8 cellular contexts compared by ENCODE assay signal in genomic region chr1:212665241-212666115, GRCh38. TPM values are rescaled to one million over a fixed set of nuclear protein-coding genes. Genes with fewer than 3 reads are reported as not detected.
DNase-seq lines count a peak whose midpoint lies in the region; ATAC-seq and TF ChIP-seq lines count a peak whose summit lies in the region.

No MANE protein-coding gene starts in this region.

- H3K4me3 Mint-ChIP-seq in H9 = peak overlapping the region; percentile 75 to 85
- H3K4me3 Mint-ChIP-seq in activated naive CD8-positive, alpha-beta T cell treated with anti-CD3 and anti-CD28 coated beads, Interleukin-2, amount 50 U/mL, for 24 hours = peak overlapping the region; percentile 72

- H3K79me2 ChIP-seq in H9 (ENCODE audit: insufficient read depth, low read length) (no peaks in the 10 kb centered on the region), SU-DHL-6 (ENCODE audit: insufficient read depth, low read length) (no peaks in the 10 kb centered on the region)

- no peak overlapping the region for H2BK12ac ChIP-seq in H9 (ENCODE audit: insufficient read length, low read depth, low read length)

- H3K27ac Mint-ChIP-seq in H9 = peak overlapping the region in 1 of 3 experiments; percentile 70; a peak in 1 of 7 replicates
- H3K27ac Mint-ChIP-seq in activated naive CD8-positive, alpha-beta T cell treated with anti-CD3 and anti-CD28 coated beads, Interleukin-2, amount 50 U/mL, for 24 hours = peak overlapping the region; percentile 2

- H3K4me1 ChIP-seq in H9 (ENCODE audit: insufficient read depth, low read length) (no peaks in the 10 kb centered on the region; the same call in 1 of the 2 replicates), left ventricle myocardium inferior (peaks cover 39% of the 10 kb centered on the region), prostate gland (replicated peaks) (no peaks in the 10 kb centered on the region)

- H2BK5ac ChIP-seq in H9 (ENCODE audit: insufficient read length, low read length) = no peak overlapping the region

- no peaks in the 10 kb centered on the region for H3F3A ChIP-seq in SU-DHL-6 (ENCODE audit: insufficient read depth)

- H3K9me2 ChIP-seq in SU-DHL-6 (replicated peaks; ENCODE audit: insufficient read depth, low read length) = no peaks in the 10 kb centered on the region

- H3K23me2 ChIP-seq in H9 (ENCODE audit: insufficient read length, low read depth, low read length, poor library complexity, severe bottlenecking) = no peaks in the 10 kb centered on the region

- intact Hi-C loops in left ventricle myocardium inferior (cut with micrococcal nuclease) (loop anchor here (5.0 kb wide), 1 partner anchor 117 kb away; no protein-coding TSS in a partner anchor), prostate gland (cut with DNase I) (loop anchor here (5.0 kb wide), 2 partner anchors 117 to 322 kb away; no protein-coding TSS in a partner anchor)

- peak; percentile 99 for TF ChIP-seq CTCF in H9 (conservative IDR thresholded peaks at IDR 0.05)
- TF ChIP-seq CTCF in SU-DHL-6 (IDR thresholded peaks at IDR 0.05; ENCODE audit: insufficient read depth, low read length, poor library complexity, severe bottlenecking) = peak; percentile 80
- peak; percentile 99 for TF ChIP-seq CTCF in left ventricle myocardium inferior (IDR thresholded peaks at IDR 0.05; ENCODE audit: borderline replicate concordance)
- peak; percentile 81 to 98 (median 84) for TF ChIP-seq CTCF in prostate gland (IDR thresholded peaks at IDR 0.05)

- no peak overlapping the region for H2BK15ac ChIP-seq in H9 (ENCODE audit: low read depth, low read length)

- peak overlapping the region; percentile 56 for H3K4me3 ChIP-seq in MG63
- no peak overlapping the region for H3K4me3 ChIP-seq in SU-DHL-6 (ENCODE audit: insufficient read depth, low read length, poor library complexity, severe bottlenecking)
- peak overlapping the region; percentile 73 for H3K4me3 ChIP-seq in left ventricle myocardium inferior
- peak overlapping the region; percentile 38 to 56 for H3K4me3 ChIP-seq in prostate gland

- ATAC-seq in activated naive CD8-positive, alpha-beta T cell treated with anti-CD3 and anti-CD28 coated beads, Interleukin-2, amount 50 U/mL, for 24 hours = peak; percentile 95

- no peak overlapping the region for H2BK20ac ChIP-seq in H9 (ENCODE audit: low read depth, low read length, poor library complexity, severe bottlenecking)

- no peaks in the 10 kb centered on the region for H4K20me1 ChIP-seq in H9 (ENCODE audit: control insufficient read depth, insufficient read depth, insufficient read length)
- no peaks in the 10 kb centered on the region for H4K20me1 ChIP-seq in SU-DHL-6 (ENCODE audit: low read depth, low read length)

- peaks cover 40% of the 10 kb centered on the region for H3K27me3 Mint-ChIP-seq in H9 (ENCODE audit: low read depth)
- H3K27me3 Mint-ChIP-seq in activated naive CD8-positive, alpha-beta T cell treated with anti-CD3 and anti-CD28 coated beads, Interleukin-2, amount 50 U/mL, for 24 hours = peaks cover 7% of the 10 kb centered on the region

- H3K56ac ChIP-seq in H9 (ENCODE audit: insufficient read length, low read depth, low read length) = no peak overlapping the region

- no peak overlapping the region for H2AK5ac ChIP-seq in H9 (ENCODE audit: insufficient read length, low read length)

- 0 out of 2 replicates have a peak overlapping the region, but pooled peaks have one; percentile 48 for H3K14ac ChIP-seq in H9 (ENCODE audit: insufficient read depth, low read length)

- H4K5ac ChIP-seq in H9 (ENCODE audit: insufficient read length, low read depth, low read length) = no peak overlapping the region

- H3K4me2 ChIP-seq in H9 (ENCODE audit: insufficient read depth, insufficient read length, low read length) (peak overlapping the region; percentile 38), SU-DHL-6 (ENCODE audit: low read depth, low read length, poor library complexity, severe bottlenecking) (peak overlapping the region; percentile 38)

- H3K36me3 Mint-ChIP-seq in H9 (ENCODE audit: insufficient read depth in 1 of 3, low read depth in 3 of 3) = no peaks in the 10 kb centered on the region; a peak in 1 of 7 replicates
- H3K36me3 Mint-ChIP-seq in activated naive CD8-positive, alpha-beta T cell treated with anti-CD3 and anti-CD28 coated beads, Interleukin-2, amount 50 U/mL, for 24 hours (ENCODE audit: low read depth) = no peaks in the 10 kb centered on the region

- no peak overlapping the region for H3K4ac ChIP-seq in H9 (ENCODE audit: low read depth, low read length)

- no peak overlapping the region for H3T11ph ChIP-seq in H9 (ENCODE audit: low read length)

- H3K23ac ChIP-seq in H9 (ENCODE audit: insufficient read length, low read depth, low read length) = no peak overlapping the region

- peaks cover 14 to 17% of the 10 kb centered on the region in 2 experiments for H3K4me1 Mint-ChIP-seq in H9
- H3K4me1 Mint-ChIP-seq in activated naive CD8-positive, alpha-beta T cell treated with anti-CD3 and anti-CD28 coated beads, Interleukin-2, amount 50 U/mL, for 24 hours = peaks cover 21% of the 10 kb centered on the region

- H3K9me3 Mint-ChIP-seq in H9 = peaks cover 0 to 5% of the 10 kb centered on the region in 2 experiments; a peak in 2 of 5 replicates
- H3K9me3 Mint-ChIP-seq in activated naive CD8-positive, alpha-beta T cell treated with anti-CD3 and anti-CD28 coated beads, Interleukin-2, amount 50 U/mL, for 24 hours = no peaks in the 10 kb centered on the region

- no peaks in the 10 kb centered on the region for H3K9me3 ChIP-seq in H9 (ENCODE audit: control insufficient read depth, low read depth, low read length)
- no peaks in the 10 kb centered on the region for H3K9me3 ChIP-seq in MG63
- H3K9me3 ChIP-seq in SU-DHL-6 (ENCODE audit: insufficient read depth, low read length) = no peaks in the 10 kb centered on the region
- H3K9me3 ChIP-seq in left ventricle myocardium inferior (replicated peaks) = no peaks in the 10 kb centered on the region
- H3K9me3 ChIP-seq in prostate gland = no peaks in the 10 kb centered on the region

- H3K9ac ChIP-seq in H9 (ENCODE audit: extremely low read depth, insufficient read length, low read length) (no peak overlapping the region), SU-DHL-6 (ENCODE audit: low read length) (no peak overlapping the region)

- H2BK120ac ChIP-seq in H9 (ENCODE audit: low read depth, low read length, poor library complexity, severe bottlenecking) = no peak overlapping the region

- no peak overlapping the region for H3K18ac ChIP-seq in H9 (ENCODE audit: insufficient read length, low read depth, low read length)

- H3K79me1 ChIP-seq in H9 (ENCODE audit: insufficient read depth, low read depth, low read length, poor library complexity, severe bottlenecking) = no peaks in the 10 kb centered on the region

- TF ChIP-seq POLR2A in prostate gland (IDR thresholded peaks at IDR 0.05) = peak; percentile 23

- no peak overlapping the region for H2AFZ ChIP-seq in H9 (ENCODE audit: low read length)
- no peak overlapping the region for H2AFZ ChIP-seq in SU-DHL-6 (ENCODE audit: low read depth, low read length, severe bottlenecking)

- H4K8ac ChIP-seq in H9 (replicated peaks; ENCODE audit: insufficient read length, low read depth, low read length) = no peak overlapping the region

- peak; percentile 34 for DNase-seq in G401 (ENCODE audit: low spot score)
- DNase-seq in H9 = peak; percentile 89
- peak; percentile 77 for DNase-seq in MG63
- DNase-seq in activated naive CD8-positive, alpha-beta T cell treated with anti-CD3 and anti-CD28 coated beads, Interleukin-2, amount 50 U/mL, for 24 hours = peak; percentile 88
- peak; percentile 83 for DNase-seq in left ventricle myocardium inferior
- DNase-seq in prostate gland (ENCODE audit: low spot score) = peak; percentile 70
- DNase-seq in ureter (ENCODE audit: low spot score) = peak; percentile 78

- no CpG with 5 or more reads among the region's 37 CpGs for WGBS in H9 (ENCODE audit: extremely low coverage, insufficient read length, low lambda C conversion rate)
- WGBS in prostate gland = 13% methylated on average over 37 of the region's 37 CpGs

- no peak overlapping the region for H3K27ac ChIP-seq in H9 (ENCODE audit: insufficient read length, low read depth, low read length)
- H3K27ac ChIP-seq in SU-DHL-6 (ENCODE audit: low read depth, low read length) = no peak overlapping the region
- H3K27ac ChIP-seq in left ventricle myocardium inferior (replicated peaks) = peak overlapping the region; percentile 86
- peak overlapping the region; percentile 65 to 72 for H3K27ac ChIP-seq in prostate gland

- in situ Hi-C loops in G401 (cut with HindIII; ENCODE audit: low sequenced_read_pairs) = no loop called here

- H4K91ac ChIP-seq in H9 (ENCODE audit: insufficient read length, low read depth, low read length) = no peak overlapping the region

- no peaks in the 10 kb centered on the region for H3K36me3 ChIP-seq in MG63
- no peaks in the 10 kb centered on the region for H3K36me3 ChIP-seq in SU-DHL-6 (ENCODE audit: low read length)
- no peaks in the 10 kb centered on the region for H3K36me3 ChIP-seq in left ventricle myocardium inferior
- H3K36me3 ChIP-seq in prostate gland = no peaks in the 10 kb centered on the region

- H3K27me3 ChIP-seq in H9 (ENCODE audit: insufficient read depth, low read length) (no peaks in the 10 kb centered on the region; the same call in 1 of the 2 replicates), MG63 (peaks cover 8% of the 10 kb centered on the region), SU-DHL-6 (ENCODE audit: low read length) (no peaks in the 10 kb centered on the region), left ventricle myocardium inferior (ENCODE audit: low read depth) (no peaks in the 10 kb centered on the region), prostate gland (replicated peaks; ENCODE audit: insufficient read depth) (no peaks in the 10 kb centered on the region)

RNA-seq across cellular contexts. Expression of gene BATF3, which starts 34.2 kb away (rescaled TPM):
- 7.7 and 10.2 TPM in 2 replicates for total RNA-seq in G401 (2014; rRNA removed; shearing (Covaris generic))
- total RNA-seq in H9 (2021) = 2.1 and 2.2 TPM in 2 replicates
- 2.3 and 3.2 TPM in 2 replicates for total RNA-seq in MG63 (2014; rRNA removed; shearing (Covaris generic); ENCODE audit: low replicate concordance)
- total RNA-seq in left ventricle myocardium inferior = 1.8 TPM
- 1 to 10 TPM in 1 of 2 donors, not detected in 1; 4.0 TPM for total RNA-seq in prostate gland
- total RNA-seq in ureter = 3.5 TPM

RNA-seq across cellular contexts. Expression of gene ATF3, which starts 56.9 kb away (rescaled TPM):
- total RNA-seq in G401 (2014; rRNA removed; shearing (Covaris generic)) = 51.7 and 59.9 TPM in 2 replicates
- total RNA-seq in H9 (2021) (11.3 and 14.7 TPM in 2 replicates), left ventricle myocardium inferior (20.0 TPM), prostate gland (10 to 100 TPM in 1 of 2 donors, 1 to 10 TPM in 1; 6.0 to 14.8 TPM), ureter (10.6 TPM)
- 0.99 and 7.4 TPM in 2 replicates for total RNA-seq in MG63 (2014; rRNA removed; shearing (Covaris generic); ENCODE audit: low replicate concordance)

Comparison
In these comparisons a context has a peak if more than half of its experiments do, and no peak if none do; other contexts are left out.
1. DNase-seq: peak in every context shown above with its lines; median percentile 89 in H9; 88 in activated naive CD8-positive, alpha-beta T cell treated with anti-CD3 and anti-CD28 coated beads, Interleukin-2, amount 50 U/mL, for 24 hours; 83 in left ventricle myocardium inferior; 78 in ureter; 77 in MG63; 70 in prostate gland; 34 in G401.
2. H3K27ac ChIP-seq: peak in left ventricle myocardium inferior (single experiment) and prostate gland (2 of 2); none in H9 (single experiment) and SU-DHL-6 (single experiment).
3. Peak in every context shown above with its lines, with median percentiles within 50 percentile points of each other: CTCF ChIP-seq.